14 cellular contexts compared by ENCODE assay signal in the genomic region with DNA sequence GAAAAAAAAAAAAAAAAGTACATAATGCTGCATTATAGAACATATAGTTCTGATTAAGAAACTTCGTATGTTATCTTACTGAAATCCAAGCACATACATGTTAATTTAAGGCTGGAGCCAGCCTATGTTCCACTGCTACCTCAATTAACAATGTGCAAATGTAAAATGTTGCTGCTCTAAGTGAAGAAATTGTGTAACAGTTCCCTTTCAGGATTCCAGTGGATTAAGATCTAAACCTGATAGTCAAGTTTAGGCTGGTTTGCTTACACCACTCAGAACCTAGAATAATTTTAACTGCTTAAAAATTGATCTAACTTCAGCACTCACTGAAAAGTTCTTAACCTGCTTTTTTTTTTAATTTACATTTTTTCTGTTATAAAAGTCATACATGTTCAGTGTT. TPM values are rescaled to one million over a fixed set of nuclear protein-coding genes. Genes with fewer than 3 reads are reported as not detected.
DNase-seq lines count a peak whose midpoint lies in the region; ATAC-seq, FAIRE-seq and TF ChIP-seq lines count a peak whose summit lies in the region.
"Had no signal": no experiment of that assay in that cellular context is flagged by ENCODE, and none has a peak within 500 bp of the region (broad histone marks: within the 10 kb centered on the region; RNA-seq: fewer than 3 reads in every experiment).

No MANE protein-coding gene starts in this region.

- no peak overlapping the region for H4K91ac ChIP-seq in trophoblast cell (ENCODE audit: low read depth, low read length)

- H3K9me3 Mint-ChIP-seq in activated T-cell treated with anti-CD3 and anti-CD28 coated beads, Interleukin-2, amount 50 U/mL, for 24 hours, result no peaks in the 10 kb centered on the region
- H3K9me3 Mint-ChIP-seq: CD8-positive, alpha-beta memory T cell had no signal

- H3K9ac ChIP-seq in trophoblast cell (ENCODE audit: low read length), result no peak overlapping the region
- H3K9ac ChIP-seq: BLaER1 had no signal

- H3K27me3 ChIP-seq in bronchial epithelial cell (ENCODE audit: control insufficient read depth, insufficient read depth, low read length) (no peaks in the 10 kb centered on the region), trophoblast cell (ENCODE audit: insufficient read depth, low read length) (no peaks in the 10 kb centered on the region)
- H3K27me3 ChIP-seq: BLaER1 had no signal

- H3K27ac ChIP-seq in trophoblast cell (ENCODE audit: low read depth, low read length), result no peak overlapping the region
- H3K27ac ChIP-seq: BLaER1 had no signal

- no peak for FAIRE-seq in bronchial epithelial cell (lab: Jason Lieb, UNC)

- H3K36me3 ChIP-seq in bronchial epithelial cell (ENCODE audit: control insufficient read depth, insufficient read depth, low read length) (peaks cover 2% of the 10 kb centered on the region), trophoblast cell (ENCODE audit: control insufficient read depth in 1 of 2, insufficient read depth in 2 of 2, low read length in 2 of 2) (no peaks in the 10 kb centered on the region)

- no peak overlapping the region for H2AFZ ChIP-seq in trophoblast cell (ENCODE audit: insufficient read depth, low read length, poor library complexity)

- peaks cover 30% of the 10 kb centered on the region for H3K4me1 Mint-ChIP-seq in activated T-cell treated with anti-CD3 and anti-CD28 coated beads, Interleukin-2, amount 50 U/mL, for 24 hours (ENCODE audit: low read depth)

- no peak overlapping the region for H2BK120ac ChIP-seq in trophoblast cell (ENCODE audit: insufficient read depth, low read length, poor library complexity)

- H3K4me2 ChIP-seq in trophoblast cell (ENCODE audit: low read length), result no peak overlapping the region
- H3K4me2 ChIP-seq: BLaER1 had no signal

- H2BK12ac ChIP-seq in trophoblast cell (ENCODE audit: low read length), result no peak overlapping the region

- no CpG with 5 or more reads among the region's 1 CpG for WGBS in trophoblast cell (ENCODE audit: extremely low coverage, insufficient coverage, insufficient read length)

- H4K12ac ChIP-seq in trophoblast cell (ENCODE audit: low read depth, low read length), result no peak overlapping the region

- H3K79me2 ChIP-seq in trophoblast cell (ENCODE audit: control insufficient read depth, insufficient read depth, low read length, poor library complexity), result peaks cover 6% of the 10 kb centered on the region

- DNase-seq in GF-D8 (lab: John Stamatoyannopoulos, UW) (peak; percentile 44), OCI-M1 (lab: John Stamatoyannopoulos, UW) (peak; percentile 47), bronchial epithelial cell (ENCODE audit: low read depth) (peak; percentile 75), trophoblast cell (peak; percentile 18 to 94)
- DNase-seq in activated T-cell treated with anti-CD3 and anti-CD28 coated beads, Interleukin-2, amount 50 U/mL, for 24 hours, result no peak
- DNase-seq: CD8-positive, alpha-beta memory T cell; KBM-7; NCI-H1417; NCI-H2029; NCI-H2171 treated with DMSO at 0.1 percent for 48 hours; NCI-H510A had no signal

- ATAC-seq in GM19395 (IDR thresholded peaks at IDR 0.05; ENCODE audit: unreplicated experiment) (no peak), GM21737 (IDR thresholded peaks at IDR 0.05; ENCODE audit: unreplicated experiment) (no peak)

- peaks cover 6 to 11% of the 10 kb centered on the region in 2 experiments for H3K4me1 ChIP-seq in trophoblast cell (ENCODE audit: control insufficient read depth in 1 of 2, insufficient read depth in 2 of 2, low read length in 2 of 2)

- no peaks in the 10 kb centered on the region for H3K27me3 Mint-ChIP-seq in activated T-cell treated with anti-CD3 and anti-CD28 coated beads, Interleukin-2, amount 50 U/mL, for 24 hours
- H3K27me3 Mint-ChIP-seq: CD8-positive, alpha-beta memory T cell had no signal

- no peak overlapping the region for H3K4me3 Mint-ChIP-seq in activated T-cell treated with anti-CD3 and anti-CD28 coated beads, Interleukin-2, amount 50 U/mL, for 24 hours
- H3K4me3 Mint-ChIP-seq: CD8-positive, alpha-beta memory T cell had no signal

- peaks cover 60% of the 10 kb centered on the region for H3K36me3 Mint-ChIP-seq in activated T-cell treated with anti-CD3 and anti-CD28 coated beads, Interleukin-2, amount 50 U/mL, for 24 hours (ENCODE audit: low read depth)

- no peak overlapping the region for H3K23ac ChIP-seq in trophoblast cell (ENCODE audit: low read length)

- H3K14ac ChIP-seq in trophoblast cell (ENCODE audit: low read length), result no peak overlapping the region

- no peak overlapping the region for H2BK5ac ChIP-seq in trophoblast cell (ENCODE audit: low read depth, low read length, poor library complexity)

- peaks cover 7% of the 10 kb centered on the region for H3K79me1 ChIP-seq in trophoblast cell (ENCODE audit: low read length)

- no peak overlapping the region for H2AK5ac ChIP-seq in trophoblast cell (ENCODE audit: low read length)

- H3K9me3 ChIP-seq in trophoblast cell (ENCODE audit: insufficient read depth, low read depth, low read length), result no peaks in the 10 kb centered on the region
- H3K9me3 ChIP-seq: BLaER1 had no signal

- H4K8ac ChIP-seq in trophoblast cell (ENCODE audit: low read depth, low read length), result no peak overlapping the region

- TF ChIP-seq CTCF in bronchial epithelial cell (IDR thresholded peaks at IDR 0.05; ENCODE audit: insufficient read depth, low read length, severe bottlenecking), result no peak

- no peak overlapping the region for H3K4me3 ChIP-seq in bronchial epithelial cell (ENCODE audit: low read depth, low read length)
- H3K4me3 ChIP-seq in trophoblast cell (ENCODE audit: low read depth, low read length), result no peak overlapping the region
- H3K4me3 ChIP-seq: BLaER1 had no signal

- H3K27ac Mint-ChIP-seq in activated T-cell treated with anti-CD3 and anti-CD28 coated beads, Interleukin-2, amount 50 U/mL, for 24 hours, result no peak overlapping the region
- H3K27ac Mint-ChIP-seq: CD8-positive, alpha-beta memory T cell had no signal

- H3K4ac ChIP-seq in trophoblast cell (ENCODE audit: low read depth, low read length), result no peak overlapping the region

- no peak overlapping the region for H3K18ac ChIP-seq in trophoblast cell (ENCODE audit: low read length)

RNA-seq across cellular contexts. Expression of a gene that starts 4.2 kb away (rescaled TPM):
- total RNA-seq in bronchial epithelial cell, result 24.5 and 25.5 TPM in 2 replicates
- polyA plus RNA-seq in trophoblast cell (2013), result 15.5 and 15.6 TPM in 2 replicates

RNA-seq across cellular contexts. Expression of a gene that starts 9.0 kb away (rescaled TPM):
- total RNA-seq in bronchial epithelial cell, result 6.6 and 8.6 TPM in 2 replicates
- polyA plus RNA-seq in trophoblast cell (2013), result 48.1 and 54.9 TPM in 2 replicates

RNA-seq across cellular contexts. Expression of a gene that starts 40.3 kb away (rescaled TPM):
- total RNA-seq in bronchial epithelial cell, result 11.0 and 19.5 TPM in 2 replicates
- polyA plus RNA-seq in trophoblast cell (2013), result 0.16 and 0.21 TPM in 2 replicates
- polyA plus RNA-seq: CD8-positive, alpha-beta memory T cell had no signal
